Comparison of ENCODE assay signal across 24 cellular contexts in genomic region chr19:7844951-7845350, GRCh38. TPM values are rescaled to one million over a fixed set of nuclear protein-coding genes. Genes with fewer than 3 reads are reported as not detected.
DNase-seq lines count a peak whose midpoint lies in the region; ATAC-seq, FAIRE-seq and TF ChIP-seq lines count a peak whose summit lies in the region.
"Had no signal": no experiment of that assay in that cellular context is flagged by ENCODE, and none has a peak within 500 bp of the region (broad histone marks: within the 10 kb centered on the region; RNA-seq: fewer than 3 reads in every experiment).

No MANE protein-coding gene starts in this region.

- POLR2A ChIA-PET in HepG2 (lab: Yijun Ruan, JAX), result interaction anchor here (1.2 to 1.6 kb wide), 2 partner anchors 76 to 99 kb away, joined by 5 to 6 read pairs; partner anchors contain the start of genes SNAPC2 and TIMM44
- POLR2A ChIA-PET in WTC11 (lab: Charles Lee), result no interaction called here

- no peaks in the 10 kb centered on the region for H3K4me1 Mint-ChIP-seq in WTC11
- H3K4me1 Mint-ChIP-seq: GM23338 had no signal

- no peak overlapping the region for H2BK120ac ChIP-seq in neuronal stem cell (ENCODE audit: low read depth, low read length)

- TF ChIP-seq CTCF in HepG2 (CRISPR knock-in tag; IDR thresholded peaks at IDR 0.05) (0 out of 2 replicates have a peak, but pooled peaks have one; percentile 17), right lobe of liver (IDR thresholded peaks at IDR 0.05) (no peak), WTC11 (IDR thresholded peaks at IDR 0.05) (no peak)

- no peak overlapping the region for H3K27ac Mint-ChIP-seq in WTC11
- H3K27ac Mint-ChIP-seq: CD8-positive, alpha-beta T cell; GM23338 had no signal

- no peak overlapping the region for H3K14ac ChIP-seq in neuronal stem cell (ENCODE audit: low read length)

- H3K36me3 ChIP-seq in HepG2 (replicated peaks in 1 of 2; ENCODE audit: control insufficient read depth in 1 of 2, insufficient read depth in 2 of 2, low read length in 2 of 2), result no peaks in the 10 kb centered on the region
- no peaks in the 10 kb centered on the region for H3K36me3 ChIP-seq in right lobe of liver
- H3K36me3 ChIP-seq in neuronal stem cell (replicated peaks in 1 of 2; ENCODE audit: control insufficient read depth in 2 of 2, insufficient read depth in 2 of 2, low read length in 2 of 2), result no peaks in the 10 kb centered on the region

- no peak overlapping the region for H3K4me3 Mint-ChIP-seq in WTC11
- H3K4me3 Mint-ChIP-seq: CD8-positive, alpha-beta T cell; GM23338 had no signal

- H3K9ac ChIP-seq in HepG2 (ENCODE audit: insufficient read depth, low read depth, low read length), result no peak overlapping the region
- no peak overlapping the region for H3K9ac ChIP-seq in neuronal stem cell (ENCODE audit: low read depth, low read length, poor library complexity)
- H3K9ac ChIP-seq: SK-N-SH had no signal

- H2BK15ac ChIP-seq in neuronal stem cell (ENCODE audit: low read length), result no peak overlapping the region

- H2BK5ac ChIP-seq in neuronal stem cell (ENCODE audit: low read length), result no peak overlapping the region

- H3K23ac ChIP-seq in neuronal stem cell (ENCODE audit: low read depth, low read length, poor library complexity), result no peak overlapping the region

- in situ Hi-C loops in HepG2 (cut with HindIII; ENCODE audit: extremely low pct_ligation_motif_present, low pct_unique_long_range_greater_than_20kb), result no loop called here

- TF ChIP-seq POLR2A in HepG2 (IDR thresholded peaks at IDR 0.05; ENCODE audit: insufficient read depth in 1 of 2, low read depth in 2 of 2, low read length in 2 of 2) (no peak), right lobe of liver (IDR thresholded peaks at IDR 0.05) (no peak)

- no peak overlapping the region for H3K27ac ChIP-seq in HepG2 (ENCODE audit: extremely low read length, insufficient read depth, low read length)
- no peak overlapping the region for H3K27ac ChIP-seq in right lobe of liver
- peak overlapping the region; percentile 47 for H3K27ac ChIP-seq in cingulate gyrus (ENCODE audit: low read depth, low read length)
- H3K27ac ChIP-seq in neuronal stem cell (replicated peaks; ENCODE audit: low read length), result no peak overlapping the region
- H3K27ac ChIP-seq: C4-2B had no signal

- WGBS in HepG2 (ENCODE audit: low lambda C conversion rate), result 12% methylated on average over 7 of the region's 10 CpGs
- 70% methylated on average over 4 of the region's 10 CpGs for WGBS in right lobe of liver (ENCODE audit: insufficient coverage, low coverage, low lambda C conversion rate, missing lambda C conversion rate)
- no CpG with 5 or more reads among the region's 10 CpGs for WGBS in neuronal stem cell (ENCODE audit: extremely low coverage in 2 of 2, insufficient read length in 2 of 2, insufficient replicate concordance in 1 of 2), 2 donors

- H3K18ac ChIP-seq in neuronal stem cell (ENCODE audit: low read length), result no peak overlapping the region

- H3K4ac ChIP-seq in neuronal stem cell (ENCODE audit: low read length), result no peak overlapping the region

- no TSS peak for BruUV-seq in HepG2 (replicated peaks; lab: Mats Ljungman, UMichigan)

- H2AK5ac ChIP-seq in neuronal stem cell (ENCODE audit: low read depth, low read length), result peak overlapping the region; percentile 47

- FAIRE-seq in HepG2 (lab: Jason Lieb, UNC), result no peak
- FAIRE-seq: A204.1, G401.6 had no signal

- H3K4me2 ChIP-seq in HepG2 (ENCODE audit: low read depth, low read length) (peak overlapping the region; percentile 56), neuronal stem cell (ENCODE audit: insufficient read depth, low read length, poor library complexity, severe bottlenecking) (no peak overlapping the region)
- H3K4me2 ChIP-seq: GM23338, SK-N-SH had no signal

- H3K27me3 Mint-ChIP-seq in WTC11 (ENCODE audit: low read depth), result peaks cover 11% of the 10 kb centered on the region

- intact Hi-C loops in HepG2 (cut with micrococcal nuclease; ENCODE audit: unreplicated experiment) (no loop called here), right lobe of liver (cut with DNase I) (loop anchor here in 1 of 2 donors (5.0 kb wide), 1 partner anchor 62 kb away; no protein-coding TSS in a partner anchor)

- ATAC-seq in HepG2 (peak; percentile 39), right lobe of liver (no peak), WTC11 (no peak)
- ATAC-seq: CD8-positive, alpha-beta T cell; GM23338 had no signal

- peak overlapping the region; percentile 49 for H2BK12ac ChIP-seq in neuronal stem cell (ENCODE audit: low read length)

- peaks cover 0 to under 1% of the 10 kb centered on the region in 2 experiments; a peak in 1 of 5 replicates for H3K27me3 ChIP-seq in HepG2 (ENCODE audit: control insufficient read depth in 1 of 2, insufficient read depth in 2 of 2, low read length in 2 of 2)
- H3K27me3 ChIP-seq in right lobe of liver, result no peaks in the 10 kb centered on the region
- H3K27me3 ChIP-seq in neuronal stem cell (ENCODE audit: control insufficient read depth in 3 of 3, insufficient read depth in 3 of 3, low read depth in 1 of 3, low read length in 3 of 3), result peaks cover 0 to 3% (median 0%) of the 10 kb centered on the region in 3 experiments

- DNase-seq in HepG2 (ENCODE audit: low spot score) (no peak), right lobe of liver (no peak), neuronal stem cell (ENCODE audit: low spot score) (no peak), ecto neural progenitor cell (ENCODE audit: low spot score) (no peak), WTC11 (ENCODE audit: low spot score) (no peak)
- DNase-seq in stimulated activated CD4-positive, alpha-beta T cell treated with anti-CD3 and anti-CD28 coated beads, Interleukin-15, amount 100 ng/mL, for 24 hours, result no peak
- DNase-seq: Caco-2; CD8-positive, alpha-beta T cell; HCEC 1CT; NCI-H1048; NCI-H1417; NCI-H1694; NCI-H2029 treated with DMSO at 0.1 percent for 48 hours; NCI-H2227 treated with DMSO at 0.1 percent for 48 hours; NCI-H526 treated with DMSO at 0.1 percent for 48 hours; RPMI8226; SK-N-SH had no signal

- H2AFZ ChIP-seq in HepG2 (ENCODE audit: low read length), result no peak overlapping the region
- H2AFZ ChIP-seq in neuronal stem cell (ENCODE audit: low read length), result no peak overlapping the region
- H2AFZ ChIP-seq: GM23338 had no signal

- no peaks in the 10 kb centered on the region for H3K9me3 ChIP-seq in HepG2 (ENCODE audit: low read length)
- H3K9me3 ChIP-seq in right lobe of liver, result no peaks in the 10 kb centered on the region
- peaks cover 0 to 17% of the 10 kb centered on the region in 2 donors for H3K9me3 ChIP-seq in neuronal stem cell (replicated peaks in 1 of 2; ENCODE audit: control insufficient read depth in 2 of 2, insufficient read depth in 1 of 2, low read depth in 1 of 2, low read length in 2 of 2)
- H3K9me3 ChIP-seq: Caco-2, SK-N-SH had no signal

- no peaks in the 10 kb centered on the region for H3K36me3 Mint-ChIP-seq in WTC11
- H3K36me3 Mint-ChIP-seq: CD8-positive, alpha-beta T cell had no signal

- H4K91ac ChIP-seq in neuronal stem cell (ENCODE audit: low read depth, low read length, poor library complexity), result no peak overlapping the region

- H3K79me2 ChIP-seq in HepG2 (ENCODE audit: insufficient read depth, low read length), result no peaks in the 10 kb centered on the region

- CTCF ChIA-PET in HepG2 (lab: Yijun Ruan, JAX; ENCODE audit: low intra/inter-chr PET ratio, low total read pairs), result no interaction called here
- CTCF ChIA-PET in WTC11 (lab: Charles Lee), result interaction anchor here (1.6 kb wide), 1 partner anchor 24 kb away, joined by 7 read pairs; no protein-coding TSS in a partner anchor

- H3K79me1 ChIP-seq in neuronal stem cell (ENCODE audit: low read depth, low read length), result peaks cover 2% of the 10 kb centered on the region

- H3K4me3 ChIP-seq in HepG2 (replicated peaks in 1 of 3; ENCODE audit: insufficient read depth in 1 of 3, low read depth in 2 of 3, low read length in 3 of 3), result peak overlapping the region in 1 of 3 experiments; percentile 48; a peak in 2 of 6 replicates
- H3K4me3 ChIP-seq in right lobe of liver, result no peak overlapping the region
- no peak overlapping the region for H3K4me3 ChIP-seq in neuronal stem cell (ENCODE audit: low read length in 2 of 2)
- H3K4me3 ChIP-seq: GM23338 had no signal

- peaks cover 6% of the 10 kb centered on the region for H3K9me3 Mint-ChIP-seq in WTC11
- H3K9me3 Mint-ChIP-seq: CD8-positive, alpha-beta T cell had no signal

- no peak overlapping the region for H4K8ac ChIP-seq in neuronal stem cell (ENCODE audit: low read depth, low read length)

- TF ChIP-seq EP300 in HepG2 (IDR thresholded peaks at IDR 0.05; ENCODE audit: low read depth in 2 of 2, low read length in 2 of 2) (no peak), HepG2 (CRISPR knock-in tag; IDR thresholded peaks at IDR 0.05; ENCODE audit: borderline replicate concordance) (no peak)

- H3K4me1 ChIP-seq in HepG2 (ENCODE audit: insufficient read depth, low read length), result peaks cover 27% of the 10 kb centered on the region
- no peaks in the 10 kb centered on the region for H3K4me1 ChIP-seq in right lobe of liver
- H3K4me1 ChIP-seq in neuronal stem cell (ENCODE audit: control insufficient read depth in 2 of 2, insufficient read depth in 1 of 2, low read depth in 1 of 2, low read length in 2 of 2), result no peaks in the 10 kb centered on the region
- H3K4me1 ChIP-seq: Caco-2 had no signal

- no peaks in the 10 kb centered on the region for H4K20me1 ChIP-seq in HepG2 (ENCODE audit: insufficient read depth, low read length)

- TF ChIP-seq RAD21 in HepG2 (CRISPR knock-in tag; IDR thresholded peaks at IDR 0.05), result no peak

RNA-seq across cellular contexts. Expression of gene EVI5L, which starts 14.9 kb away (rescaled TPM):
- 1.3 and 1.7 TPM in 2 replicates for total RNA-seq in HepG2 (2016; rRNA removed; fragmentation: Illumina TruSeq; extraction: Trizol)
- total RNA-seq in HepG2 (2016; cell fraction: cytosol; rRNA removed; fragmentation: Illumina TruSeq; extraction: Trizol; ENCODE audit: low read depth), result 0.61 and 0.62 TPM in 2 replicates
- 1.1 and 1.6 TPM in 2 replicates for total RNA-seq in HepG2 (2016; cell fraction: insoluble cytoplasmic fraction; rRNA removed; fragmentation: Illumina TruSeq; extraction: Trizol)
- total RNA-seq in HepG2 (2016; cell fraction: membrane; rRNA removed; fragmentation: Illumina TruSeq; extraction: Trizol), result 1.6 and 1.7 TPM in 2 replicates
- total RNA-seq in HepG2 (2016; cell fraction: nucleus; rRNA removed; fragmentation: Illumina TruSeq; extraction: Trizol), result 1.2 and 1.7 TPM in 2 replicates
- polyA plus RNA-seq in HepG2 (2011; rRNA removed), result 2.4 and 3.1 TPM in 2 replicates
- 2.1 and 2.9 TPM in 2 replicates for polyA plus RNA-seq in HepG2 (2011; cell fraction: cytosol; rRNA removed)
- 8.0 and 8.2 TPM in 2 replicates for polyA plus RNA-seq in HepG2 (2011; cell fraction: nucleus; rRNA removed)
- polyA plus RNA-seq in HepG2 (2012), result 3.2 TPM in 2 replicates
- 0.58 and 0.84 TPM in 2 replicates for polyA plus RNA-seq in HepG2 (2016; cell fraction: cytosol; fragmentation: Illumina TruSeq; extraction: Trizol; ENCODE audit: low read depth)
- 1.7 and 2.0 TPM in 2 replicates for polyA plus RNA-seq in HepG2 (2016; cell fraction: insoluble cytoplasmic fraction; fragmentation: Illumina TruSeq; extraction: Trizol; ENCODE audit: low read depth)
- polyA plus RNA-seq in HepG2 (2016; cell fraction: membrane; fragmentation: Illumina TruSeq; extraction: Trizol; ENCODE audit: low read depth), result 1.4 and 1.6 TPM in 2 replicates
- polyA plus RNA-seq in HepG2 (2016; cell fraction: nucleus; fragmentation: Illumina TruSeq; extraction: Trizol; ENCODE audit: insufficient read depth, low read depth), result 3.6 and 4.8 TPM in 2 replicates
- 6.3 and 14.8 TPM in 2 replicates for polyA minus RNA-seq in HepG2 (2011; rRNA and poly(A)+ RNA removed; ENCODE audit: low replicate concordance)
- 1.1 and 1.3 TPM in 2 replicates for polyA minus RNA-seq in HepG2 (2011; cell fraction: cytosol; rRNA and poly(A)+ RNA removed)
- 1.9 and 2.9 TPM in 2 replicates for polyA minus RNA-seq in HepG2 (2011; cell fraction: nucleus; rRNA and poly(A)+ RNA removed)
- total RNA-seq in right lobe of liver, result 1 to 10 TPM; 3.7 to 6.3 (median 4.9) TPM
- 7.4 TPM for polyA plus RNA-seq in neuronal stem cell (2013, experiment 1 of 2)
- 7.5 TPM for polyA plus RNA-seq in neuronal stem cell (2013, experiment 2 of 2)
- 10.5 to 13.7 TPM (median 13.6 TPM) in 3 replicates for total RNA-seq in WTC11 (2021)

RNA-seq across cellular contexts. Expression of gene PRR36, which starts 29.2 kb away (rescaled TPM):
- total RNA-seq in HepG2 (2016; rRNA removed; fragmentation: Illumina TruSeq; extraction: Trizol), result 0.07 TPM in 2 replicates
- 0.30 TPM in 1 of 2 replicates, not detected in the other for total RNA-seq in HepG2 (2016; cell fraction: cytosol; rRNA removed; fragmentation: Illumina TruSeq; extraction: Trizol; ENCODE audit: low read depth)
- total RNA-seq in HepG2 (2016; cell fraction: insoluble cytoplasmic fraction; rRNA removed; fragmentation: Illumina TruSeq; extraction: Trizol), result 0.09 and 0.30 TPM in 2 replicates
- 0.15 and 0.17 TPM in 2 replicates for total RNA-seq in HepG2 (2016; cell fraction: membrane; rRNA removed; fragmentation: Illumina TruSeq; extraction: Trizol)
- total RNA-seq in HepG2 (2016; cell fraction: nucleus; rRNA removed; fragmentation: Illumina TruSeq; extraction: Trizol), result 0.09 and 0.22 TPM in 2 replicates
- 0.17 TPM in 2 replicates for polyA plus RNA-seq in HepG2 (2011; rRNA removed)
- polyA plus RNA-seq in HepG2 (2011; cell fraction: cytosol; rRNA removed), result 0.05 and 0.13 TPM in 2 replicates
- polyA plus RNA-seq in HepG2 (2011; cell fraction: nucleus; rRNA removed), result 0.73 and 1.3 TPM in 2 replicates
- 1.5 and 1.8 TPM in 2 replicates for polyA plus RNA-seq in HepG2 (2012)
- 0.23 and 0.25 TPM in 2 replicates for polyA plus RNA-seq in HepG2 (2016; cell fraction: cytosol; fragmentation: Illumina TruSeq; extraction: Trizol; ENCODE audit: low read depth)
- 0.54 and 0.83 TPM in 2 replicates for polyA plus RNA-seq in HepG2 (2016; cell fraction: insoluble cytoplasmic fraction; fragmentation: Illumina TruSeq; extraction: Trizol; ENCODE audit: low read depth)
- polyA plus RNA-seq in HepG2 (2016; cell fraction: membrane; fragmentation: Illumina TruSeq; extraction: Trizol; ENCODE audit: low read depth), result 0.34 and 0.41 TPM in 2 replicates
- 1.3 and 1.5 TPM in 2 replicates for polyA plus RNA-seq in HepG2 (2016; cell fraction: nucleus; fragmentation: Illumina TruSeq; extraction: Trizol; ENCODE audit: insufficient read depth, low read depth)
- polyA minus RNA-seq in HepG2 (2011; rRNA and poly(A)+ RNA removed; ENCODE audit: low replicate concordance), result 0.34 TPM in 1 of 2 replicates, not detected in the other
- polyA minus RNA-seq in HepG2 (2011; cell fraction: cytosol; rRNA and poly(A)+ RNA removed), result 0.97 and 1.1 TPM in 2 replicates
- polyA minus RNA-seq in HepG2 (2011; cell fraction: nucleus; rRNA and poly(A)+ RNA removed), result 0.25 and 0.26 TPM in 2 replicates
- under 1 TPM in 4 of 6 experiments, not detected in 2; 0.07 to 0.37 (median 0.12) TPM for total RNA-seq in right lobe of liver
- 21.9 TPM for polyA plus RNA-seq in neuronal stem cell (2013, experiment 1 of 2)
- 22.3 TPM for polyA plus RNA-seq in neuronal stem cell (2013, experiment 2 of 2)
- total RNA-seq in WTC11 (2021), result 21.9 to 34.3 TPM (median 31.0 TPM) in 3 replicates
- total RNA-seq: NCI-H460 had no signal
- polyA plus RNA-seq: AG04450 had no signal

RNA-seq across cellular contexts. Expression of gene LRRC8E, which starts 43.4 kb away (rescaled TPM):
- total RNA-seq in HepG2 (2016; rRNA removed; fragmentation: Illumina TruSeq; extraction: Trizol), result 4.0 and 8.0 TPM in 2 replicates
- total RNA-seq in HepG2 (2016; cell fraction: cytosol; rRNA removed; fragmentation: Illumina TruSeq; extraction: Trizol; ENCODE audit: low read depth), result 0.97 and 1.0 TPM in 2 replicates
- 4.0 and 9.1 TPM in 2 replicates for total RNA-seq in HepG2 (2016; cell fraction: insoluble cytoplasmic fraction; rRNA removed; fragmentation: Illumina TruSeq; extraction: Trizol)
- 2.2 and 3.4 TPM in 2 replicates for total RNA-seq in HepG2 (2016; cell fraction: membrane; rRNA removed; fragmentation: Illumina TruSeq; extraction: Trizol)
- 7.5 and 8.2 TPM in 2 replicates for total RNA-seq in HepG2 (2016; cell fraction: nucleus; rRNA removed; fragmentation: Illumina TruSeq; extraction: Trizol)
- polyA plus RNA-seq in HepG2 (2011; rRNA removed), result 10.3 and 14.6 TPM in 2 replicates
- 6.6 and 7.8 TPM in 2 replicates for polyA plus RNA-seq in HepG2 (2011; cell fraction: cytosol; rRNA removed)
- 7.6 and 8.4 TPM in 2 replicates for polyA plus RNA-seq in HepG2 (2011; cell fraction: nucleus; rRNA removed)
- 10.1 and 12.0 TPM in 2 replicates for polyA plus RNA-seq in HepG2 (2012)
- 0.41 and 0.42 TPM in 2 replicates for polyA plus RNA-seq in HepG2 (2016; cell fraction: cytosol; fragmentation: Illumina TruSeq; extraction: Trizol; ENCODE audit: low read depth)
- polyA plus RNA-seq in HepG2 (2016; cell fraction: insoluble cytoplasmic fraction; fragmentation: Illumina TruSeq; extraction: Trizol; ENCODE audit: low read depth), result 2.8 and 3.6 TPM in 2 replicates
- 0.65 and 1.00 TPM in 2 replicates for polyA plus RNA-seq in HepG2 (2016; cell fraction: membrane; fragmentation: Illumina TruSeq; extraction: Trizol; ENCODE audit: low read depth)
- polyA plus RNA-seq in HepG2 (2016; cell fraction: nucleus; fragmentation: Illumina TruSeq; extraction: Trizol; ENCODE audit: insufficient read depth, low read depth), result 8.0 and 10.3 TPM in 2 replicates
- 13.5 and 26.2 TPM in 2 replicates for polyA minus RNA-seq in HepG2 (2011; rRNA and poly(A)+ RNA removed; ENCODE audit: low replicate concordance)
- polyA minus RNA-seq in HepG2 (2011; cell fraction: cytosol; rRNA and poly(A)+ RNA removed), result 10.5 and 13.4 TPM in 2 replicates
- polyA minus RNA-seq in HepG2 (2011; cell fraction: nucleus; rRNA and poly(A)+ RNA removed), result 5.5 and 7.0 TPM in 2 replicates
- total RNA-seq in right lobe of liver, result 1 to 10 TPM; 1.5 to 9.6 (median 3.5) TPM
- 0.17 TPM for polyA plus RNA-seq in neuronal stem cell (2013, experiment 1 of 2)
- polyA plus RNA-seq in neuronal stem cell (2013, experiment 2 of 2), result 0.24 TPM
- total RNA-seq in WTC11 (2021), result 3.0 to 3.6 TPM (median 3.1 TPM) in 3 replicates
- total RNA-seq: CD8-positive, alpha-beta T cell had no signal

RNA-seq across cellular contexts. Expression of gene MAP2K7, which starts 58.7 kb away (rescaled TPM):
- total RNA-seq in HepG2 (2016; rRNA removed; fragmentation: Illumina TruSeq; extraction: Trizol), result 8.7 and 10.8 TPM in 2 replicates
- 3.9 and 4.1 TPM in 2 replicates for total RNA-seq in HepG2 (2016; cell fraction: cytosol; rRNA removed; fragmentation: Illumina TruSeq; extraction: Trizol; ENCODE audit: low read depth)
- 7.6 and 11.7 TPM in 2 replicates for total RNA-seq in HepG2 (2016; cell fraction: insoluble cytoplasmic fraction; rRNA removed; fragmentation: Illumina TruSeq; extraction: Trizol)
- total RNA-seq in HepG2 (2016; cell fraction: membrane; rRNA removed; fragmentation: Illumina TruSeq; extraction: Trizol), result 11.5 and 13.1 TPM in 2 replicates
- total RNA-seq in HepG2 (2016; cell fraction: nucleus; rRNA removed; fragmentation: Illumina TruSeq; extraction: Trizol), result 8.3 and 8.5 TPM in 2 replicates
- 9.0 and 14.8 TPM in 2 replicates for polyA plus RNA-seq in HepG2 (2011; rRNA removed)
- polyA plus RNA-seq in HepG2 (2011; cell fraction: cytosol; rRNA removed), result 8.8 and 11.2 TPM in 2 replicates
- polyA plus RNA-seq in HepG2 (2011; cell fraction: nucleus; rRNA removed), result 42.0 and 50.6 TPM in 2 replicates
- polyA plus RNA-seq in HepG2 (2012), result 17.3 and 19.9 TPM in 2 replicates
- 3.9 and 4.4 TPM in 2 replicates for polyA plus RNA-seq in HepG2 (2016; cell fraction: cytosol; fragmentation: Illumina TruSeq; extraction: Trizol; ENCODE audit: low read depth)
- 10.5 and 15.1 TPM in 2 replicates for polyA plus RNA-seq in HepG2 (2016; cell fraction: insoluble cytoplasmic fraction; fragmentation: Illumina TruSeq; extraction: Trizol; ENCODE audit: low read depth)
- polyA plus RNA-seq in HepG2 (2016; cell fraction: membrane; fragmentation: Illumina TruSeq; extraction: Trizol; ENCODE audit: low read depth), result 8.5 and 10.6 TPM in 2 replicates
- polyA plus RNA-seq in HepG2 (2016; cell fraction: nucleus; fragmentation: Illumina TruSeq; extraction: Trizol; ENCODE audit: insufficient read depth, low read depth), result 25.7 and 31.5 TPM in 2 replicates
- 17.6 and 23.5 TPM in 2 replicates for polyA minus RNA-seq in HepG2 (2011; rRNA and poly(A)+ RNA removed; ENCODE audit: low replicate concordance)
- polyA minus RNA-seq in HepG2 (2011; cell fraction: cytosol; rRNA and poly(A)+ RNA removed), result 10.0 and 13.0 TPM in 2 replicates
- 11.2 and 11.7 TPM in 2 replicates for polyA minus RNA-seq in HepG2 (2011; cell fraction: nucleus; rRNA and poly(A)+ RNA removed)
- total RNA-seq in right lobe of liver, result 10 to 100 TPM in 5 of 6 experiments, 1 to 10 TPM in 1; 9.7 to 22.1 (median 15.6) TPM
- 32.5 TPM for polyA plus RNA-seq in neuronal stem cell (2013, experiment 1 of 2)
- polyA plus RNA-seq in neuronal stem cell (2013, experiment 2 of 2), result 32.3 TPM
- 39.4 to 46.9 TPM (median 46.3 TPM) in 3 replicates for total RNA-seq in WTC11 (2021)

Comparison
In these comparisons a context has a peak if more than half of its experiments do, and no peak if none do; other contexts are left out.
1. RNA of gene PRR36, which starts 29.2 kb away (total RNA-seq): 21.9 to 34.3 TPM in WTC11; 0.07 to 0.37 TPM in right lobe of liver and 0.07 to 0.30 TPM in HepG2; every median in the first group is over 10 times any median in the second.
2. Of the 50 proteins assayed by ChIP-seq in both HepG2 and WTC11: peak only in HepG2: CTCF; only in WTC11: none; in both: none; in neither: 49.